ENCODE assay signal across 12 cellular contexts in genomic region chr9:126150411-126151030, GRCh38.
DNase-seq lines count a peak whose midpoint lies in the region; ATAC-seq and TF ChIP-seq lines count a peak whose summit lies in the region.
"Had no signal": no experiment of that assay in that cellular context is flagged by ENCODE, and none has a peak within 500 bp of the region (broad histone marks: within the 10 kb centered on the region; RNA-seq: fewer than 3 reads in every experiment).

No MANE protein-coding gene starts in this region.

- no peak overlapping the region for H3K9ac ChIP-seq in SK-N-MC (ENCODE audit: insufficient read length)

- DNase-seq in DMS53 treated with DMSO at 0.1 percent for 48 hours (lab: John Stamatoyannopoulos, UW; ENCODE audit: unreplicated experiment) (peak; percentile 21), NCI-H2029 treated with DMSO at 0.1 percent for 48 hours (lab: John Stamatoyannopoulos, UW) (peak; percentile 81), SK-N-MC (ENCODE audit: low read depth, low spot score) (no peak), osteoblast (ENCODE audit: insufficient read length, low spot score, missing footprints) (no peak)
- DNase-seq in activated naive CD4-positive, alpha-beta T cell treated with anti-CD3 and anti-CD28 coated beads, Interleukin-2, amount 10 ng/mL, durations not matched to agents 7 days and 5 days: no peak
- DNase-seq: amniotic stem cell, right cardiac atrium, T-helper 9 cell had no signal

- no peaks in the 10 kb centered on the region for H3K4me1 Mint-ChIP-seq in activated naive CD4-positive, alpha-beta T cell treated with anti-CD3 and anti-CD28 coated beads, Interleukin-2, amount 10 ng/mL, durations not matched to agents 7 days and 5 days

- H4K20me1 ChIP-seq in osteoblast (ENCODE audit: insufficient read depth, low read length): no peaks in the 10 kb centered on the region

- H3K36me3 Mint-ChIP-seq in activated naive CD4-positive, alpha-beta T cell treated with anti-CD3 and anti-CD28 coated beads, Interleukin-2, amount 10 ng/mL, durations not matched to agents 7 days and 5 days: no peaks in the 10 kb centered on the region
- H3K36me3 Mint-ChIP-seq: naive thymus-derived CD4-positive, alpha-beta T cell had no signal

- no peak for TF ChIP-seq CTCF in osteoblast (IDR thresholded peaks at IDR 0.05; ENCODE audit: extremely low read depth, low read depth, low read length)

- CTCF ChIA-PET in activated naive CD4-positive, alpha-beta T cell treated with anti-CD3 and anti-CD28 coated beads, Interleukin-2, amount 10 ng/mL, durations not matched to agents 7 days and 5 days (lab: Charles Lee): no interaction called here

- H3K9me3 Mint-ChIP-seq in activated naive CD4-positive, alpha-beta T cell treated with anti-CD3 and anti-CD28 coated beads, Interleukin-2, amount 10 ng/mL, durations not matched to agents 7 days and 5 days: no peaks in the 10 kb centered on the region
- H3K9me3 Mint-ChIP-seq: dendritic cell treated with granulocyte-macrophage colony-stimulating factor and Interleukin-4, amounts not matched to agents 40 ng/mL and 50 ng/mL, for 4 days had no signal

- H2AFZ ChIP-seq in osteoblast (ENCODE audit: low read length): no peak overlapping the region

- H3K9me3 ChIP-seq in SK-N-MC (ENCODE audit: low read depth, low read length) (no peaks in the 10 kb centered on the region), muscle layer of duodenum (ENCODE audit: control insufficient read depth in 1 of 2, low read length in 2 of 2) (no peaks in the 10 kb centered on the region), osteoblast (ENCODE audit: low read depth, low read length) (peaks cover 2% of the 10 kb centered on the region)

- no peak overlapping the region for H3K4me2 ChIP-seq in osteoblast (ENCODE audit: insufficient read depth, low read length)

- H3K4me1 ChIP-seq in muscle layer of duodenum (ENCODE audit: control insufficient read depth in 1 of 2, insufficient read depth in 2 of 2, low read length in 2 of 2): peaks cover 0 to 13% of the 10 kb centered on the region in 2 donors
- no peaks in the 10 kb centered on the region for H3K4me1 ChIP-seq in osteoblast (ENCODE audit: insufficient read depth, low read length)

- H3K27ac ChIP-seq in SK-N-MC: no peak overlapping the region
- H3K27ac ChIP-seq in muscle layer of duodenum (ENCODE audit: low read length): peak overlapping the region; percentile 42
- no peak overlapping the region for H3K27ac ChIP-seq in osteoblast (ENCODE audit: low read depth, low read length)

- no peaks in the 10 kb centered on the region for H3K27me3 ChIP-seq in muscle layer of duodenum (ENCODE audit: low read depth, low read length)
- peaks cover 46% of the 10 kb centered on the region for H3K27me3 ChIP-seq in osteoblast (ENCODE audit: insufficient read depth, low read length)

- no peak for ATAC-seq in HG03354 (IDR thresholded peaks at IDR 0.05; ENCODE audit: poor library complexity, severe bottlenecking, unreplicated experiment)
- ATAC-seq: naive thymus-derived CD4-positive, alpha-beta T cell; right cardiac atrium had no signal

- no peaks in the 10 kb centered on the region for H3K36me3 ChIP-seq in SK-N-MC (ENCODE audit: insufficient read depth, low read length)
- H3K36me3 ChIP-seq in muscle layer of duodenum (ENCODE audit: control insufficient read depth in 1 of 2, insufficient read depth in 2 of 2, low read length in 2 of 2): no peaks in the 10 kb centered on the region
- no peaks in the 10 kb centered on the region for H3K36me3 ChIP-seq in osteoblast (ENCODE audit: insufficient read depth, low read length)

- H3K27me3 Mint-ChIP-seq in activated naive CD4-positive, alpha-beta T cell treated with anti-CD3 and anti-CD28 coated beads, Interleukin-2, amount 10 ng/mL, durations not matched to agents 7 days and 5 days: peaks cover 30% of the 10 kb centered on the region

- H3K4me3 ChIP-seq in SK-N-MC: peak overlapping the region; percentile 72
- H3K4me3 ChIP-seq in muscle layer of duodenum (ENCODE audit: low read depth in 1 of 2, low read length in 2 of 2): no peak overlapping the region
- no peak overlapping the region for H3K4me3 ChIP-seq in osteoblast (ENCODE audit: insufficient read depth, low read length)

- H3K79me2 ChIP-seq in osteoblast (ENCODE audit: insufficient read depth, low read length): no peaks in the 10 kb centered on the region

- no peak overlapping the region for H3K27ac Mint-ChIP-seq in activated naive CD4-positive, alpha-beta T cell treated with anti-CD3 and anti-CD28 coated beads, Interleukin-2, amount 10 ng/mL, durations not matched to agents 7 days and 5 days
- H3K27ac Mint-ChIP-seq: dendritic cell treated with granulocyte-macrophage colony-stimulating factor and Interleukin-4, amounts not matched to agents 40 ng/mL and 50 ng/mL, for 4 days; naive thymus-derived CD4-positive, alpha-beta T cell had no signal

- H3K4me3 Mint-ChIP-seq in activated naive CD4-positive, alpha-beta T cell treated with anti-CD3 and anti-CD28 coated beads, Interleukin-2, amount 10 ng/mL, durations not matched to agents 7 days and 5 days: no peak overlapping the region
- H3K4me3 Mint-ChIP-seq: dendritic cell treated with granulocyte-macrophage colony-stimulating factor and Interleukin-4, amounts not matched to agents 40 ng/mL and 50 ng/mL, for 4 days; naive thymus-derived CD4-positive, alpha-beta T cell had no signal

Comparison
In these comparisons a context has a peak if more than half of its experiments do, and no peak if none do; other contexts are left out.
1. DNase-seq: peak in DMS53 treated with DMSO at 0.1 percent for 48 hours (single experiment) and NCI-H2029 treated with DMSO at 0.1 percent for 48 hours (single experiment); none in SK-N-MC (single experiment), activated naive CD4-positive, alpha-beta T cell treated with anti-CD3 and anti-CD28 coated beads, Interleukin-2, amount 10 ng/mL, durations not matched to agents 7 days and 5 days (single experiment) and osteoblast (single experiment).